21 cellular contexts compared by ENCODE assay signal in genomic region chr1:26012862-26013261, GRCh38. TPM values are rescaled to one million over a fixed set of nuclear protein-coding genes. Genes with fewer than 3 reads are reported as not detected.
DNase-seq lines count a peak whose midpoint lies in the region; ATAC-seq, FAIRE-seq and TF ChIP-seq lines count a peak whose summit lies in the region.
"Had no signal": no experiment of that assay in that cellular context is flagged by ENCODE, and none has a peak within 500 bp of the region (broad histone marks: within the 10 kb centered on the region; RNA-seq: fewer than 3 reads in every experiment).

No MANE protein-coding gene starts in this region.

- no peak for FAIRE-seq in pancreas (lab: Jason Lieb, UNC)
- FAIRE-seq: HTR-8/SVneo had no signal

- no peak overlapping the region for H3K4me3 ChIP-seq in pancreas
- H3K4me3 ChIP-seq: BLaER1, GM23338, SJCRH30 had no signal

- no peak overlapping the region for H3K4me3 Mint-ChIP-seq in immature natural killer cell
- H3K4me3 Mint-ChIP-seq: GM23338 had no signal

- H3K36me3 ChIP-seq in pancreas: no peaks in the 10 kb centered on the region
- H3K36me3 ChIP-seq: BLaER1, SJCRH30 had no signal

- TF ChIP-seq CTCF in VCaP (conservative IDR thresholded peaks at IDR 0.05) (no peak), pancreas (IDR thresholded peaks at IDR 0.05) (no peak)

- H3K4me1 Mint-ChIP-seq in immature natural killer cell: no peaks in the 10 kb centered on the region

- H3K27ac Mint-ChIP-seq in immature natural killer cell: no peak overlapping the region
- H3K27ac Mint-ChIP-seq: GM23338 had no signal

- intact Hi-C loops in pancreas (cut with DNase I): no loop called here

- H3K27ac ChIP-seq in VCaP: peak overlapping the region; percentile 62
- no peak overlapping the region for H3K27ac ChIP-seq in pancreas
- H3K27ac ChIP-seq: BLaER1, SJCRH30 had no signal

- peak; percentile 63 to 81 (median 70) for ATAC-seq in pancreas
- ATAC-seq: GM23338 had no signal

- 28 to 33% methylated on average over 3 of the region's 3 CpGs for WGBS in pancreas, 2 donors

- DNase-seq in NCI-H1417 (lab: John Stamatoyannopoulos, UW): peak in 2 of 3 experiments; percentile 29 to 68
- DNase-seq in NCI-H1417 treated with DMSO at 0.1 percent for 48 hours (lab: John Stamatoyannopoulos, UW): no peak
- peak; percentile 40 for DNase-seq in NCI-H1105 (lab: John Stamatoyannopoulos, UW)
- DNase-seq in pancreas: peak in 1 of 6 donors; percentile 30
- DNase-seq in effector CD4-positive, alpha-beta T cell: no peak
- no peak for DNase-seq in occipital lobe (lab: John Stamatoyannopoulos, UW)
- no peak for DNase-seq in immature natural killer cell
- DNase-seq: 8988T, DMS53, GDM1, KBM-7, NCI-H1436 treated with DMSO at 0.1 percent for 48 hours, NCI-H2107, NCI-H510A, SJCRH30 had no signal

- no peaks in the 10 kb centered on the region for H3K4me1 ChIP-seq in pancreas

- peaks cover 0 to 4% (median 2%) of the 10 kb centered on the region in 3 donors for H3K27me3 Mint-ChIP-seq in immature natural killer cell (ENCODE audit: low read depth in 3 of 3)

- no peaks in the 10 kb centered on the region for H3K9me3 ChIP-seq in pancreas
- H3K9me3 ChIP-seq: BLaER1, SJCRH30 had no signal

- no peaks in the 10 kb centered on the region for H3K36me3 Mint-ChIP-seq in immature natural killer cell

- no peaks in the 10 kb centered on the region for H3K27me3 ChIP-seq in pancreas
- H3K27me3 ChIP-seq: BLaER1, SJCRH30 had no signal

- H3K9me3 Mint-ChIP-seq in immature natural killer cell: no peaks in the 10 kb centered on the region
- H3K9me3 Mint-ChIP-seq: GM23338 had no signal

RNA-seq across cellular contexts. Expression of gene EXTL1, which starts 8.7 kb away (rescaled TPM):
- under 1 TPM; 0.04 to 0.25 (median 0.13) TPM for total RNA-seq in pancreas
- polyA plus RNA-seq in pancreas: under 1 TPM; 0.21 to 0.34 TPM
- 2.3 TPM for total RNA-seq in occipital lobe
- polyA plus RNA-seq in immature natural killer cell: not detected
- total RNA-seq: MCF 10A had no signal

RNA-seq across cellular contexts. Expression of gene PAFAH2, which starts 15.0 kb away (rescaled TPM):
- total RNA-seq in pancreas: 10 to 100 TPM; 11.0 to 19.0 (median 13.7) TPM
- polyA plus RNA-seq in pancreas: 10 to 100 TPM; 16.2 to 20.9 TPM
- 1.9 TPM for total RNA-seq in occipital lobe
- 10 to 100 TPM; 35.6 to 65.0 (median 37.9) TPM for polyA plus RNA-seq in immature natural killer cell

RNA-seq across cellular contexts. Expression of gene SLC30A2, which starts 33.1 kb away (rescaled TPM):
- total RNA-seq in pancreas (100 to 1,000 TPM in 1 of 6 donors, 10 to 100 TPM in 5; 27.0 to 142 (median 56.4) TPM), occipital lobe (not detected)
- polyA plus RNA-seq in pancreas (10 to 100 TPM; 24.1 to 42.4 TPM), immature natural killer cell (not detected)
- total RNA-seq: MCF 10A, RPMI7951 had no signal
- polyA plus RNA-seq: GM23338 had no signal

RNA-seq across cellular contexts. Expression of gene TRIM63, which starts 54.6 kb away (rescaled TPM):
- total RNA-seq in pancreas (under 1 TPM in 4 of 6 donors, not detected in 2; 0.09 to 0.35 (median 0.33) TPM), occipital lobe (0.16 TPM)
- polyA plus RNA-seq in pancreas (under 1 TPM; 0.15 to 0.52 TPM), immature natural killer cell (under 1 TPM in 1 of 3 donors, not detected in 2; 0.14 TPM)
- total RNA-seq: MCF 10A, SJCRH30 had no signal
- polyA plus RNA-seq: GM23338 had no signal

Comparison
In these comparisons a context has a peak if more than half of its experiments do, and no peak if none do; other contexts are left out.
1. DNase-seq: peak in NCI-H1417 (2 of 3) and NCI-H1105 (single experiment); none in NCI-H1417 treated with DMSO at 0.1 percent for 48 hours (single experiment), effector CD4-positive, alpha-beta T cell (single experiment), occipital lobe (single experiment) and immature natural killer cell (0 of 3).
2. RNA of gene SLC30A2, which starts 33.1 kb away (total RNA-seq): 27.0 to 142 TPM in pancreas; not detected in occipital lobe (single experiment); every median in the first group is over 10 times any median in the second.